8 cellular contexts compared by ENCODE assay signal in genomic region chr21:25733859-25734653, GRCh38. TPM values are rescaled to one million over a fixed set of nuclear protein-coding genes. Genes with fewer than 3 reads are reported as not detected.
DNase-seq lines count a peak whose midpoint lies in the region; ATAC-seq, FAIRE-seq and TF ChIP-seq lines count a peak whose summit lies in the region.

No MANE protein-coding gene starts in this region.

- H3K27me3 Mint-ChIP-seq in immature natural killer cell (ENCODE audit: low read depth in 3 of 3), result peaks cover 9 to 16% (median 12%) of the 10 kb centered on the region in 3 donors

- H3K36me3 ChIP-seq in brain microvascular endothelial cell (replicated peaks), result no peaks in the 10 kb centered on the region

- ATAC-seq in GM18511 (IDR thresholded peaks at IDR 0.05; ENCODE audit: unreplicated experiment), result peak; percentile 12
- ATAC-seq in HG03108 (IDR thresholded peaks at IDR 0.05; ENCODE audit: unreplicated experiment), result peak; percentile 6

- in situ Hi-C loops in brain microvascular endothelial cell (cut with HindIII; ENCODE audit: low pct_ligation_motif_present, low sequenced_read_pairs), result no loop called here

- DNase-seq in AG08395 (ENCODE audit: low spot score) (peak; percentile 10), RCC 7860 (ENCODE audit: low spot score) (peak; percentile 26), brain microvascular endothelial cell (peak; percentile 39), immature natural killer cell (peak in 2 of 3 donors; percentile 5 to 17), NCI-H1436 treated with DMSO at 0.1 percent for 48 hours (lab: John Stamatoyannopoulos, UW) (no peak)
- peak; percentile 52 for DNase-seq in stimulated activated CD4-positive, alpha-beta T cell treated with anti-CD3 and anti-CD28 coated beads, Interleukin-15, amount 100 ng/mL, for 24 hours

- FAIRE-seq in RCC 7860 (lab: Jason Lieb, UNC), result no peak

- peaks cover 4 to 9% (median 4%) of the 10 kb centered on the region in 3 donors for H3K36me3 Mint-ChIP-seq in immature natural killer cell

- peaks cover 38 to 61% of the 10 kb centered on the region in 2 donors for H3K4me1 Mint-ChIP-seq in immature natural killer cell

- no peaks in the 10 kb centered on the region for H3K9me3 Mint-ChIP-seq in immature natural killer cell

- H3K4me3 Mint-ChIP-seq in immature natural killer cell, result peak overlapping the region; percentile 99 to 100 (median 99)

- peak overlapping the region; percentile 98 for H3K4me3 ChIP-seq in brain microvascular endothelial cell (ENCODE audit: low read depth, low read length)

- no peaks in the 10 kb centered on the region for H3K27me3 ChIP-seq in brain microvascular endothelial cell (replicated peaks)

- H3K27ac Mint-ChIP-seq in immature natural killer cell, result peak overlapping the region; percentile 97 to 100 (median 99)

- H3K27ac ChIP-seq in brain microvascular endothelial cell, result peak overlapping the region; percentile 98

- no peak for TF ChIP-seq CTCF in brain microvascular endothelial cell (IDR thresholded peaks at IDR 0.05; ENCODE audit: low read depth, low read length, missing control alignments)

RNA-seq across cellular contexts. Expression of gene ATP5PF, which starts 0.6 kb away (rescaled TPM):
- 100 to 1,000 TPM; 343 to 470 (median 345) TPM for polyA plus RNA-seq in immature natural killer cell

RNA-seq across cellular contexts. Expression of gene GABPA, which starts 0.7 kb away (rescaled TPM):
- 10 to 100 TPM; 12.6 to 20.8 (median 14.8) TPM for polyA plus RNA-seq in immature natural killer cell
